Comparison of ENCODE assay signal across 8 cellular contexts in the genomic region with DNA sequence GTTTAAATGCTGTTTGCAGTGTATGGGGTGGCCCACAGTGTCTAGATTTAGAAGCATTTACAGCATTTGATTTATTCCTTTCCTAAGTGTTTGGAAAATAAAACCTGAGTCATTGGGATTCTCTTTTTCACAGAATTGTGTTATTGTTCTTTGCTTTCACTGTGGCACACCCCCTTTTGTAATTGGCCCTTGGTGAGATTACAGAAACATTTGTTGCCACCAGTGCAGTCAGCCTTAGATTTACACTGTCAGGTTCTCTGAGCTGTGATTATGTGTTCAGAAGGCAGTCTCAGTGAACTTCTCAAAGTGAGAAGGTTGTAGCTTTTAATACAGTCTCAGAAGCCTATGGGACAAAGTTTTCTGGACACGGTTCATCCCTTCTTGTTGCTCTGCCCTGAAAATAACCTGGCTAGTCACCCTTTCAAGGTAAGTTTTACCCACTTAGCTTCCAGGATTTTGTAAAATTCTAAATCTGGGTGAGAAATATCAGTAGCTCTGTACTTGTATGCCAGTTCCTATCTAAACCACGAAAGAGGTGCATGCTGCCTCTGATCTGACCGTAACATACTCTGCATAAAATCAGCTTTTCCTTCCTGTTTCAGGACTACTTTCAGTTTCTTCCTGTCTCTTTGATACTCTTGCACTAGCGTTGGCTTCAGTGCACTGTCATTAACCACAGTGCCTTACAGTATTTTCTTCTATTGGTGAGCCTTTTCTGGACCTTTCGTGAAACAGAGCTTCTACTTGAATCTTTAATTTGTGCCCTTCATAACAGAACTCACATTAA. TPM values are rescaled to one million over a fixed set of nuclear protein-coding genes. Genes with fewer than 3 reads are reported as not detected.
DNase-seq lines count a peak whose midpoint lies in the region; ATAC-seq and TF ChIP-seq lines count a peak whose summit lies in the region.

No MANE protein-coding gene starts in this region.

- H3K27me3 ChIP-seq in mesendoderm (ENCODE audit: insufficient read depth, low read length, poor library complexity) (no peaks in the 10 kb centered on the region), uterus (no peaks in the 10 kb centered on the region)

- no peak overlapping the region for H3K56ac ChIP-seq in mesendoderm (ENCODE audit: low read length)

- H3K27ac ChIP-seq in mesendoderm (ENCODE audit: low read depth, low read length) (no peak overlapping the region), uterus (peak overlapping the region; percentile 61 to 78)

- no peaks in the 10 kb centered on the region for H3K79me2 ChIP-seq in mesendoderm (ENCODE audit: control insufficient read depth, insufficient read depth, low read length)

- peak; percentile 87 for ATAC-seq in HG03159 (IDR thresholded peaks at IDR 0.05; ENCODE audit: unreplicated experiment)

- H3K36me3 ChIP-seq in mesendoderm (ENCODE audit: control insufficient read depth, insufficient read depth, low read length) (no peaks in the 10 kb centered on the region), uterus (no peaks in the 10 kb centered on the region)

- no peak overlapping the region for H3K23ac ChIP-seq in mesendoderm (ENCODE audit: low read length)

- no peak overlapping the region for H2BK5ac ChIP-seq in mesendoderm (ENCODE audit: low read length)

- in situ Hi-C loops in SK-MEL-5 (cut with HindIII; ENCODE audit: low pct_unique_long_range_greater_than_20kb, low sequenced_read_pairs) = no loop called here

- no peak overlapping the region for H2AK5ac ChIP-seq in mesendoderm (ENCODE audit: low read length)

- no peak overlapping the region for H2BK120ac ChIP-seq in mesendoderm (ENCODE audit: low read depth, low read length)

- no peak overlapping the region for H2BK15ac ChIP-seq in mesendoderm (replicated peaks; ENCODE audit: low read depth)

- no peak overlapping the region for H3K18ac ChIP-seq in mesendoderm (ENCODE audit: low read length)

- no peak overlapping the region for H3K9ac ChIP-seq in mesendoderm (ENCODE audit: low read length)

- TF ChIP-seq CTCF in uterus (IDR thresholded peaks at IDR 0.05) = no peak

- peak overlapping the region; percentile 56 for H4K8ac ChIP-seq in mesendoderm (ENCODE audit: low read depth, low read length)

- H3K4me2 ChIP-seq in mesendoderm (ENCODE audit: low read length) = no peak overlapping the region

- peak; percentile 81 for DNase-seq in COLO829 (ENCODE audit: low spot score)
- DNase-seq in GM19238 (ENCODE audit: insufficient read length, low spot score) = peak; percentile 33
- DNase-seq in SK-MEL-5 (ENCODE audit: low read depth, low spot score) = peak; percentile 57
- peak; percentile 41 for DNase-seq in dedifferentiated amniotic fluid mesenchymal stem cell (ENCODE audit: extremely low spot score)
- no peak for DNase-seq in mesendoderm
- no peak for DNase-seq in uterus
- DNase-seq in activated CD8-positive, alpha-beta memory T cell treated with anti-CD3 and anti-CD28 coated beads for 24 hours = no peak

- H3K4ac ChIP-seq in mesendoderm (ENCODE audit: low read depth, low read length) = no peak overlapping the region

- no peaks in the 10 kb centered on the region for H3K9me3 ChIP-seq in uterus

- intact Hi-C loops in uterus (cut with DNase I; ENCODE audit: low total_unique reads) = no loop called here

- no CpG with 5 or more reads among the region's 5 CpGs for WGBS in mesendoderm (ENCODE audit: extremely low coverage, insufficient coverage, low lambda C conversion rate)

- no peak overlapping the region for H4K5ac ChIP-seq in mesendoderm (ENCODE audit: low read length)

- H3K4me3 ChIP-seq in mesendoderm (ENCODE audit: low read length) (no peak overlapping the region), uterus (peak overlapping the region; percentile 10 to 27)

- peaks cover 2% of the 10 kb centered on the region for H3K79me1 ChIP-seq in mesendoderm (ENCODE audit: low read length)

- H3K4me1 ChIP-seq in mesendoderm (ENCODE audit: control insufficient read depth, low read depth, low read length) = peaks cover 2% of the 10 kb centered on the region
- peaks cover 0 to 6% of the 10 kb centered on the region in 2 donors for H3K4me1 ChIP-seq in uterus

- no peak for TF ChIP-seq POLR2A in uterus (IDR thresholded peaks at IDR 0.05)

RNA-seq across cellular contexts. Expression of a gene that starts 12.6 kb away (rescaled TPM):
- 25.7 and 28.3 TPM in 2 replicates for total RNA-seq in SK-MEL-5 (2014; rRNA removed; shearing (Covaris generic))
- polyA plus RNA-seq in SK-MEL-5 (2015; cell fraction: cytosol; rRNA removed) = 3.6 and 8.4 TPM in 2 replicates
- 88.4 and 124 TPM in 2 replicates for polyA plus RNA-seq in SK-MEL-5 (2015; cell fraction: nucleus; rRNA removed)
- polyA plus RNA-seq in mesendoderm (2013, experiment 1 of 2) = 20.6 TPM
- polyA plus RNA-seq in mesendoderm (2013, experiment 2 of 2) = 20.0 TPM
- 100 to 1,000 TPM in 2 of 4 donors, 10 to 100 TPM in 2; 25.4 to 137 (median 75.9) TPM for total RNA-seq in uterus

RNA-seq across cellular contexts. Expression of a gene that starts 46.0 kb away (rescaled TPM):
- total RNA-seq in SK-MEL-5 (2014; rRNA removed; shearing (Covaris generic)) = 20.8 and 22.7 TPM in 2 replicates
- polyA plus RNA-seq in SK-MEL-5 (2015; cell fraction: cytosol; rRNA removed) = 33.5 and 41.1 TPM in 2 replicates
- 22.6 and 25.4 TPM in 2 replicates for polyA plus RNA-seq in SK-MEL-5 (2015; cell fraction: nucleus; rRNA removed)
- polyA plus RNA-seq in mesendoderm (2013, experiment 1 of 2) = 73.6 TPM
- polyA plus RNA-seq in mesendoderm (2013, experiment 2 of 2) = 72.9 TPM
- 10 to 100 TPM in 2 of 4 donors, 1 to 10 TPM in 2; 6.7 to 28.9 (median 17.1) TPM for total RNA-seq in uterus

Comparison
In these comparisons a context has a peak if more than half of its experiments do, and no peak if none do; other contexts are left out.
1. DNase-seq: peak in COLO829 (single experiment), GM19238 (single experiment), SK-MEL-5 (single experiment) and dedifferentiated amniotic fluid mesenchymal stem cell (single experiment); none in mesendoderm (single experiment), uterus (0 of 2) and activated CD8-positive, alpha-beta memory T cell treated with anti-CD3 and anti-CD28 coated beads for 24 hours (single experiment).